22 cellular contexts compared by ENCODE assay signal in the genomic region with DNA sequence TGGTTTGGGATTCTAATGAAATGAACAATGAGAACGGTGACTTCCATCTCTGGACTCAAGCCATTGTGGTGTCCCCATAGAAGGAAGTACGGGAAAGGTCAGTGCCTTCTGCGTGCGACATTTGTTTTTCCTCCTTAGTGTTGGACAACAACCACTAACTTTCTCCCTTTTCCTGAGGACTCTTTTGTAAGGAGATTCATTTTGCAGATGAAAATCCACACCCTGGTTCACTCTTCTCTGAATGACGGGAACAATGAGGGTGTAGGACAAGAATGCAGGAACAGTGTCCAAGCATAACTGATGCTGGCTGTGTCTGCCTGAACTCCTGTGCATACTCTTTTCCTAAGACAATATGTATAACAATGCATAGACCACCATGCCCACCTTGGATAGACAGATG.
"Had no signal": no experiment of that assay in that cellular context is flagged by ENCODE, and none has a peak within 500 bp of the region (broad histone marks: within the 10 kb centered on the region; RNA-seq: fewer than 3 reads in every experiment).

No MANE protein-coding gene starts in this region.

- H3K27ac ChIP-seq: HL-60, SJCRH30 had no signal

- ATAC-seq: SK-N-SH treated with all-trans-retinoic acid at 6 μM for 48 hours had no signal

- DNase-seq: KBM-7, MV-4-11, NCI-H1048, NCI-H1105 treated with DMSO at 0.1 percent for 48 hours, NCI-H1417 treated with DMSO at 0.1 percent for 48 hours, NCI-H146, NCI-H1694 treated with DMSO at 0.1 percent for 48 hours, NCI-H2029, NCI-H2081 treated with DMSO at 0.1 percent for 48 hours, NCI-H2171, NCI-H226, NCI-H446, NCI-H510A, NCI-H524 treated with DMSO at 0.1 percent for 48 hours, NCI-H69, NCI-H774, RPMI8226, SHP77 treated with DMSO at 0.1 percent for 48 hours, SJCRH30 had no signal

- H3K36me3 ChIP-seq: SJCRH30 had no signal

- H3K4me3 ChIP-seq: SJCRH30 had no signal

- H3K9me3 ChIP-seq: SJCRH30 had no signal

- FAIRE-seq: RCC 7860 had no signal
